In genomic region chr11:4393209-4394196, GRCh38 we compare ENCODE assay signal across 8 cellular contexts. TPM values are rescaled to one million over a fixed set of nuclear protein-coding genes. Genes with fewer than 3 reads are reported as not detected.
DNase-seq lines count a peak whose midpoint lies in the region; ATAC-seq, FAIRE-seq and TF ChIP-seq lines count a peak whose summit lies in the region.

Gene TRIM21 (minus strand): TSS chr11:4393702. CDS start chr11:4390409, 3,293 bp downstream.

- no peak for TF ChIP-seq CTCF in A549 (IDR thresholded peaks at IDR 0.05)
- no peak for TF ChIP-seq CTCF in left lung (IDR thresholded peaks at IDR 0.05)

- H3K4me2 ChIP-seq in A549: peak within 1 kb of the TSS; percentile 76

- H3K27ac ChIP-seq in A549: peak within 1 kb of the TSS; percentile 80 to 98
- H3K27ac ChIP-seq in left lung: peak within 1 kb of the TSS; percentile 60 to 92

- FAIRE-seq in A549 (lab: Jason Lieb, UNC): no peak

- intact Hi-C loops in activated CD4-positive, alpha-beta T cell treated with anti-CD3 and anti-CD28 coated beads, Interleukin-2, amount 10 ng/mL, durations not matched to agents 24 days and 14 days (cut with micrococcal nuclease): loop anchor here (1.0 to 5.0 kb wide), 2 partner anchors 100 to 214 kb away; partner anchors contain the start of gene TRIM68
- intact Hi-C loops in left lung (cut with DNase I): no loop called here

- H3K9me3 Mint-ChIP-seq in activated CD4-positive, alpha-beta T cell treated with anti-CD3 and anti-CD28 coated beads, Interleukin-2, amount 10 ng/mL, durations not matched to agents 24 days and 14 days: peaks cover 16% of the 10 kb centered on the region

- POLR2A ChIA-PET in A549 (lab: Yijun Ruan, JAX): no interaction called here

- TF ChIP-seq RAD21 in A549 (conservative IDR thresholded peaks at IDR 0.05 in 1 of 2, IDR thresholded peaks at IDR 0.05 in 1 of 2): no peak

- H3K27me3 ChIP-seq in left lung: no peaks in the 10 kb centered on the region

- H3K27me3 Mint-ChIP-seq in activated CD4-positive, alpha-beta T cell treated with anti-CD3 and anti-CD28 coated beads, Interleukin-2, amount 10 ng/mL, durations not matched to agents 24 days and 14 days: no peaks in the 10 kb centered on the region

- WGBS in A549 (ENCODE audit: missing lambda C conversion rate): 15% methylated on average over 19 of the region's 24 CpGs

- H3K4me1 Mint-ChIP-seq in activated CD4-positive, alpha-beta T cell treated with anti-CD3 and anti-CD28 coated beads, Interleukin-2, amount 10 ng/mL, durations not matched to agents 24 days and 14 days: peaks cover 47% of the 10 kb centered on the region

- H3K4me3 ChIP-seq in A549: peak within 1 kb of the TSS; percentile 79
- peak within 1 kb of the TSS; percentile 67 to 98 for H3K4me3 ChIP-seq in left lung

- peak within 1 kb of the TSS; percentile 92 for H3K27ac Mint-ChIP-seq in activated CD4-positive, alpha-beta T cell treated with anti-CD3 and anti-CD28 coated beads, Interleukin-2, amount 10 ng/mL, durations not matched to agents 24 days and 14 days

- no peak for TF ChIP-seq POLR2A in A549 (IDR thresholded peaks at IDR 0.05; ENCODE audit: low read length)

- peaks cover 0 to 22% of the 10 kb centered on the region in 2 donors for H3K36me3 ChIP-seq in left lung

- peak; percentile 100 for ATAC-seq in A549
- peak; percentile 99 for ATAC-seq in GM18519 (IDR thresholded peaks at IDR 0.05; ENCODE audit: low FRiP score, unreplicated experiment)
- ATAC-seq in HG03060 (IDR thresholded peaks at IDR 0.05; ENCODE audit: low read depth, unreplicated experiment): peak; percentile 100
- ATAC-seq in left lung: peak; percentile 100

- peak; percentile 79 to 80 for DNase-seq in A549 (ENCODE audit: low read depth in 1 of 2, low spot score in 1 of 2)
- peak; percentile 80 for DNase-seq in NCI-H460 (ENCODE audit: extremely low read depth, low read depth)
- peak; percentile 98 for DNase-seq in activated CD4-positive, alpha-beta T cell treated with anti-CD3 and anti-CD28 coated beads, Interleukin-2, amount 10 ng/mL, durations not matched to agents 24 days and 14 days
- DNase-seq in dermis blood vessel endothelial cell: peak; percentile 84
- peak; percentile 89 to 90 for DNase-seq in left lung
- DNase-seq in stimulated activated CD4-positive, alpha-beta T cell treated with anti-CD3 and anti-CD28 coated beads, Interleukin-2, amount 100 ng/mL, for 48 hours: peak; percentile 77 to 86

- peaks cover 41% of the 10 kb centered on the region for H3K36me3 Mint-ChIP-seq in activated CD4-positive, alpha-beta T cell treated with anti-CD3 and anti-CD28 coated beads, Interleukin-2, amount 10 ng/mL, durations not matched to agents 24 days and 14 days (ENCODE audit: low read depth)

- no peak for TF ChIP-seq EP300 in A549 (IDR thresholded peaks at IDR 0.05)

- peak within 1 kb of the TSS; percentile 96 for H3K4me3 Mint-ChIP-seq in activated CD4-positive, alpha-beta T cell treated with anti-CD3 and anti-CD28 coated beads, Interleukin-2, amount 10 ng/mL, durations not matched to agents 24 days and 14 days

- H3K9me3 ChIP-seq in A549 (no peaks in the 10 kb centered on the region), left lung (peaks cover 0 to 5% of the 10 kb centered on the region in 2 donors)

- H3K4me1 ChIP-seq in A549 (no peaks in the 10 kb centered on the region), left lung (peaks cover 0 to 27% of the 10 kb centered on the region in 2 donors)

- CTCF ChIA-PET in A549 (lab: Yijun Ruan, JAX): interaction anchor here (1.3 to 2.5 kb wide), 2 partner anchors 100 to 207 kb away, joined by 4 to 9 read pairs; no protein-coding TSS in a partner anchor

TF ChIP-seq in A549, 52 proteins besides CTCF, POLR2A, EP300 and RAD21:
- TF ChIP-seq PHF8 (IDR thresholded peaks at IDR 0.05; ENCODE audit: borderline replicate concordance, low read depth) (0 out of 2 replicates have a peak, but pooled peaks have one; percentile 48), HOXB5 (CRISPR knock-in tag; IDR thresholded peaks at IDR 0.05) (no peak)

RNA-seq across cellular contexts. Expression of gene TRIM21, which starts in this region (rescaled TPM):
- polyA plus RNA-seq in A549 (2011; rRNA removed) (15.6 and 19.3 TPM in 2 replicates), A549 (2017; fragmentation: RNase III; extraction: RNeasy Plus Mini Kit Qiagen cat#74134 plus additional on column Dnase treatment) (11.3 to 13.2 TPM (median 11.6 TPM) in 3 replicates)
- polyA plus RNA-seq in A549 (2012; cell fraction: cytosol; rRNA removed): 7.6 and 9.7 TPM in 2 replicates
- 8.2 and 12.7 TPM in 2 replicates for polyA plus RNA-seq in A549 (2012; cell fraction: nucleus; rRNA removed)
- polyA minus RNA-seq in A549 (2011; rRNA and poly(A)+ RNA removed): 18.3 and 19.1 TPM in 2 replicates
- 8.0 and 12.4 TPM in 2 replicates for total RNA-seq in NCI-H460 (2014; rRNA removed; shearing (Covaris generic))
- polyA plus RNA-seq in NCI-H460 (2014; cell fraction: nucleus; rRNA removed): 4.0 and 5.8 TPM in 2 replicates
- 27.4 and 32.7 TPM in 2 replicates for total RNA-seq in activated CD4-positive, alpha-beta T cell treated with anti-CD3 and anti-CD28 coated beads, Interleukin-2, amount 10 ng/mL, durations not matched to agents 24 days and 14 days
- total RNA-seq in dermis blood vessel endothelial cell (34.9 and 44.2 TPM in 2 replicates), left lung (10 to 100 TPM; 26.3 to 36.8 TPM)

Comparison
In these comparisons a context has a peak if more than half of its experiments do, and no peak if none do; other contexts are left out.
1. Peak in every context shown above with its lines: DNase-seq, ATAC-seq, H3K4me3 ChIP-seq and H3K27ac ChIP-seq.